ENCODE assay signal across 11 cellular contexts in genomic region chr15:89486726-89487050, GRCh38. TPM values are rescaled to one million over a fixed set of nuclear protein-coding genes. Genes with fewer than 3 reads are reported as not detected.
DNase-seq lines count a peak whose midpoint lies in the region; ATAC-seq lines count a peak whose summit lies in the region.
"Had no signal": no experiment of that assay in that cellular context is flagged by ENCODE, and none has a peak within 500 bp of the region (broad histone marks: within the 10 kb centered on the region; RNA-seq: fewer than 3 reads in every experiment).

No MANE protein-coding gene starts in this region.

- H3K4me3 Mint-ChIP-seq in activated CD4-positive, alpha-beta memory T cell treated with anti-CD3 and anti-CD28 coated beads, Interleukin-2, amount 10 ng/mL, durations not matched to agents 7 days and 5 days, result no peak overlapping the region

- CTCF ChIA-PET in activated CD4-positive, alpha-beta memory T cell treated with anti-CD3 and anti-CD28 coated beads, Interleukin-2, amount 10 ng/mL, durations not matched to agents 7 days and 5 days (lab: Charles Lee), result no interaction called here

- DNase-seq in NCI-H2029 (lab: John Stamatoyannopoulos, UW) (peak; percentile 11), NCI-H2029 treated with DMSO at 0.1 percent for 48 hours (lab: John Stamatoyannopoulos, UW) (no peak), left colon (peak in 1 of 2 donors; percentile 63), epidermal melanocyte (ENCODE audit: insufficient read length, low spot score) (no peak), GM19240 (ENCODE audit: insufficient read length, low spot score) (no peak), NCI-H345 (lab: John Stamatoyannopoulos, UW) (no peak)
- DNase-seq in activated CD4-positive, alpha-beta memory T cell treated with anti-CD3 and anti-CD28 coated beads, Interleukin-2, amount 10 ng/mL, durations not matched to agents 7 days and 5 days, result peak; percentile 28
- DNase-seq in stimulated activated naive CD8-positive, alpha-beta T cell treated with anti-CD3 and anti-CD28 coated beads, Interleukin-15, Interleukin-2, amounts not matched to agents 100 U/mL and 50 U/mL, for 24 hours, result peak; percentile 48
- DNase-seq: 8988T, cortex of kidney, SW 1271 had no signal

- H3K36me3 Mint-ChIP-seq in activated CD4-positive, alpha-beta memory T cell treated with anti-CD3 and anti-CD28 coated beads, Interleukin-2, amount 10 ng/mL, durations not matched to agents 7 days and 5 days (ENCODE audit: low read depth), result no peaks in the 10 kb centered on the region

- H3K27me3 Mint-ChIP-seq in activated CD4-positive, alpha-beta memory T cell treated with anti-CD3 and anti-CD28 coated beads, Interleukin-2, amount 10 ng/mL, durations not matched to agents 7 days and 5 days, result peaks cover 38% of the 10 kb centered on the region

- H3K9me3 Mint-ChIP-seq in activated CD4-positive, alpha-beta memory T cell treated with anti-CD3 and anti-CD28 coated beads, Interleukin-2, amount 10 ng/mL, durations not matched to agents 7 days and 5 days, result no peaks in the 10 kb centered on the region

- peaks cover 3% of the 10 kb centered on the region for H3K4me1 Mint-ChIP-seq in activated CD4-positive, alpha-beta memory T cell treated with anti-CD3 and anti-CD28 coated beads, Interleukin-2, amount 10 ng/mL, durations not matched to agents 7 days and 5 days

- POLR2A ChIA-PET in activated CD4-positive, alpha-beta memory T cell treated with anti-CD3 and anti-CD28 coated beads, Interleukin-2, amount 10 ng/mL, durations not matched to agents 7 days and 5 days (lab: Charles Lee), result no interaction called here

- H3K27ac Mint-ChIP-seq in activated CD4-positive, alpha-beta memory T cell treated with anti-CD3 and anti-CD28 coated beads, Interleukin-2, amount 10 ng/mL, durations not matched to agents 7 days and 5 days, result no peak overlapping the region

- intact Hi-C loops in left colon (cut with DNase I, micrococcal nuclease), result no loop called here

- peak; percentile 88 for ATAC-seq in left colon
- ATAC-seq in stimulated activated naive CD8-positive, alpha-beta T cell treated with anti-CD3 and anti-CD28 coated beads, Interleukin-15, Interleukin-2, amounts not matched to agents 100 U/mL and 50 U/mL, for 24 hours, result no peak

RNA-seq across cellular contexts. Expression of gene RHCG, which starts 9.7 kb away (rescaled TPM):
- total RNA-seq in activated CD4-positive, alpha-beta memory T cell treated with anti-CD3 and anti-CD28 coated beads, Interleukin-2, amount 10 ng/mL, durations not matched to agents 7 days and 5 days, result not detected
- total RNA-seq in left colon, result under 1 TPM in 1 of 2 donors, not detected in 1; 0.89 TPM

Comparison
In these comparisons a context has a peak if more than half of its experiments do, and no peak if none do; other contexts are left out.
1. DNase-seq: peak in NCI-H2029 (single experiment), activated CD4-positive, alpha-beta memory T cell treated with anti-CD3 and anti-CD28 coated beads, Interleukin-2, amount 10 ng/mL, durations not matched to agents 7 days and 5 days (single experiment) and stimulated activated naive CD8-positive, alpha-beta T cell treated with anti-CD3 and anti-CD28 coated beads, Interleukin-15, Interleukin-2, amounts not matched to agents 100 U/mL and 50 U/mL, for 24 hours (single experiment); none in NCI-H2029 treated with DMSO at 0.1 percent for 48 hours (single experiment), epidermal melanocyte (single experiment), GM19240 (single experiment) and NCI-H345 (single experiment).